8 cellular contexts compared by ENCODE assay signal in the genomic region with DNA sequence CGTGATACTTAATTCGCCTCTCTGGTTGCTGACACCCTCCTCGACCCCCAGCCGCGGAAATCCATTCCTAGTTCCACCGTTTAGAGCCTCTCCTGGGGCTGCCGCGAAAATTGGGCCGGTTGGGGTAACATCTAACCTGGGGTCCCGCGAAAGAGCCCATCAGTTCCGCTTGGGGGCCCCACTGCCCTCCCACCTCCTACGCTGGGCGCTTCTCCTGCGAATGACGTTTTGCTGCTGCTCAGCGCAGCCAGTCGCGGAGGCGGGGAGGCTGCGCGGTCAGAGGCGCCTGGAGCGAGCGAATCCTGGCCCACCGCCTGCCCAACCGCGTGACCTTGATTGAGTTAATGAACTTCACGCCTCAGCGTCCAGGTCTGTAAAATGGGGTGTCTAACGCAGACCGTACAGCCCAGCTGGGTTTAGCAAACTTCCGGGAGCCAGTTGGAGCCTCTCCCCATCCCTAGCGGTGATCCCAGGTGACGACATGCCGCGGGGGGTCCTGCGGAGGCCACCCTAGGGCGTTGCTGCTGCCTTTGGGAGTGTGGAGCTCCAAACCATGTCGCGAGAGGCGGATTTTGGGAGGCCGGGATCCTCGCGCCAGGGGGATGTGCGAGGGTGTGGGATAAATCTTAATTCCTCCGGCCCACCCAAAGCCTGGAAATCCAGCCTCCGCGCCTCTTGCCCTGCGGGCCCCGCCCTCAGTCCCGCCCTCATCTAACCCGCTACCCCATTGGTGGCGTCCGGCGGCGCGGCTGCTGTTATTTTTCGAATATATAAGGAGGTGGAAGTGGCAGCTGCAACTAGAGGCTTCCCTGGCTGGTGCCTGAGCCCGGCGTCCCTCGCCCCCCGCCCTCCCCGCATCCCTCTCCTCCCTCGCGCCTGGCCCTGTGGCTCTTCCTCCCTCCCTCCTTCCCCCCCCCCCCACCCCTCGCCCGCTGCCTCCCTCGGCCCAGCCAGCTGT. TPM values are rescaled to one million over a fixed set of nuclear protein-coding genes. Genes with fewer than 3 reads are reported as not detected.
DNase-seq lines count a peak whose midpoint lies in the region; ATAC-seq and TF ChIP-seq lines count a peak whose summit lies in the region.

A gene (plus strand): TSS at position 800 of the 958 bp plus-strand sequence. CDS start 222 bp downstream, outside the sequence.

- peak within 1 kb of the TSS; percentile 83 for H3K27ac ChIP-seq in OCI-LY7 (ENCODE audit: low read depth, low read length, poor library complexity, severe bottlenecking)

- H3K4me2 ChIP-seq in OCI-LY7 (ENCODE audit: low read length) = peak within 1 kb of the TSS; percentile 100

- H3K27me3 Mint-ChIP-seq in IgD-negative memory B cell = no peaks in the 10 kb centered on the region

- DNase-seq in DMS 273 (lab: John Stamatoyannopoulos, UW; ENCODE audit: unreplicated experiment) = peak; percentile 98
- DNase-seq in OCI-LY7 (ENCODE audit: low spot score) = peak; percentile 94
- peak; percentile 93 for DNase-seq in activated CD8-positive, alpha-beta memory T cell treated with anti-CD3 and anti-CD28 coated beads, Interleukin-2, amount 50 U/mL, for 48 hours
- DNase-seq in epidermal melanocyte (ENCODE audit: insufficient read length, low spot score) = peak; percentile 96
- peak; percentile 84 for DNase-seq in stimulated activated CD8-positive, alpha-beta memory T cell treated with anti-CD3 and anti-CD28 coated beads, Interleukin-4, amount 100 ng/mL, for 24 hours (ENCODE audit: low read depth)

- H3K4me1 Mint-ChIP-seq in IgD-negative memory B cell = peaks cover 35 to 42% (median 36%) of the 10 kb centered on the region in 3 donors

- H3K4me1 ChIP-seq in OCI-LY7 (ENCODE audit: insufficient read depth, low read length, poor library complexity, severe bottlenecking) (peaks cover 46% of the 10 kb centered on the region), mononuclear cell (ENCODE audit: insufficient read depth, low read length) (peaks cover 56% of the 10 kb centered on the region)

- peaks cover 31% of the 10 kb centered on the region for H3K79me2 ChIP-seq in OCI-LY7 (ENCODE audit: insufficient read depth, low read depth, low read length)

- no peaks in the 10 kb centered on the region; the same call in 1 of the 2 replicates for H4K20me1 ChIP-seq in OCI-LY7 (ENCODE audit: insufficient read depth, low read length)

- TSS peak; percentile 88 for BruUV-seq in OCI-LY7 (replicated peaks; lab: Mats Ljungman, UMichigan)

- CTCF ChIA-PET in OCI-LY7 (lab: Charles Lee; ENCODE audit: unreplicated experiment) = interaction anchor here (2.2 kb wide), 1 partner anchor 23 kb away, joined by 9 read pairs; no protein-coding TSS in a partner anchor

- peaks cover 27% of the 10 kb centered on the region for H3K36me3 ChIP-seq in OCI-LY7 (ENCODE audit: insufficient read depth, low read length)

- H3K4me3 ChIP-seq in OCI-LY7 (ENCODE audit: low read depth, low read length, poor library complexity, severe bottlenecking) (peak within 1 kb of the TSS; percentile 91), mononuclear cell (ENCODE audit: low read length) (peak within 1 kb of the TSS; percentile 76)

- H3K9me2 ChIP-seq in OCI-LY7 (ENCODE audit: insufficient read depth, low read length) = no peaks in the 10 kb centered on the region

- H3K4me3 Mint-ChIP-seq in IgD-negative memory B cell = peak within 1 kb of the TSS; percentile 90 to 98 (median 96)

- TF ChIP-seq CTCF in OCI-LY7 (conservative IDR thresholded peaks at IDR 0.05; ENCODE audit: low read length) = peak; percentile 54

- H3K36me3 Mint-ChIP-seq in IgD-negative memory B cell = no peaks in the 10 kb centered on the region

- intact Hi-C loops in OCI-LY7 (cut with micrococcal nuclease; ENCODE audit: unreplicated experiment) = loop anchor here (1.0 to 2.0 kb wide), 3 partner anchors 8 to 51 kb away; a partner anchor contains a TSS

- no peaks in the 10 kb centered on the region for H3K9me3 Mint-ChIP-seq in IgD-negative memory B cell

- peak within 1 kb of the TSS; percentile 94 to 99 (median 97) for H3K27ac Mint-ChIP-seq in IgD-negative memory B cell

- H3K9me3 ChIP-seq in OCI-LY7 (ENCODE audit: low read length) (no peaks in the 10 kb centered on the region), mononuclear cell (ENCODE audit: low read depth, low read length) (no peaks in the 10 kb centered on the region)

- no peaks in the 10 kb centered on the region for H3K27me3 ChIP-seq in mononuclear cell (ENCODE audit: insufficient read depth, low read length)

- POLR2A ChIA-PET in OCI-LY7 (lab: Charles Lee) = interaction anchor here (0.5 to 1.8 kb wide), 6 partner anchors 22 to 92 kb away, joined by 3 to 7 read pairs (median 4); no protein-coding TSS in a partner anchor

- peak; percentile 70 for ATAC-seq in GM21529 (IDR thresholded peaks at IDR 0.05; ENCODE audit: unreplicated experiment)

- peak within 1 kb of the TSS; percentile 59 for H2AFZ ChIP-seq in OCI-LY7 (ENCODE audit: low read length)

RNA-seq across cellular contexts. Expression of the gene that starts here (rescaled TPM):
- 20.0 TPM for polyA plus RNA-seq in IgD-negative memory B cell
- total RNA-seq in OCI-LY7 (2014; rRNA removed; shearing (Covaris generic)) = 86.1 and 89.2 TPM in 2 replicates
- total RNA-seq in OCI-LY7 (2022) (119 and 147 TPM in 2 replicates), mononuclear cell (25.2 TPM)

Comparison
In these comparisons a context has a peak if more than half of its experiments do, and no peak if none do; other contexts are left out.
1. Peak in every context shown above with its lines: DNase-seq, ATAC-seq, H3K4me3 ChIP-seq and H3K27ac ChIP-seq.